Comparison of ENCODE assay signal across 8 cellular contexts in the genomic region with DNA sequence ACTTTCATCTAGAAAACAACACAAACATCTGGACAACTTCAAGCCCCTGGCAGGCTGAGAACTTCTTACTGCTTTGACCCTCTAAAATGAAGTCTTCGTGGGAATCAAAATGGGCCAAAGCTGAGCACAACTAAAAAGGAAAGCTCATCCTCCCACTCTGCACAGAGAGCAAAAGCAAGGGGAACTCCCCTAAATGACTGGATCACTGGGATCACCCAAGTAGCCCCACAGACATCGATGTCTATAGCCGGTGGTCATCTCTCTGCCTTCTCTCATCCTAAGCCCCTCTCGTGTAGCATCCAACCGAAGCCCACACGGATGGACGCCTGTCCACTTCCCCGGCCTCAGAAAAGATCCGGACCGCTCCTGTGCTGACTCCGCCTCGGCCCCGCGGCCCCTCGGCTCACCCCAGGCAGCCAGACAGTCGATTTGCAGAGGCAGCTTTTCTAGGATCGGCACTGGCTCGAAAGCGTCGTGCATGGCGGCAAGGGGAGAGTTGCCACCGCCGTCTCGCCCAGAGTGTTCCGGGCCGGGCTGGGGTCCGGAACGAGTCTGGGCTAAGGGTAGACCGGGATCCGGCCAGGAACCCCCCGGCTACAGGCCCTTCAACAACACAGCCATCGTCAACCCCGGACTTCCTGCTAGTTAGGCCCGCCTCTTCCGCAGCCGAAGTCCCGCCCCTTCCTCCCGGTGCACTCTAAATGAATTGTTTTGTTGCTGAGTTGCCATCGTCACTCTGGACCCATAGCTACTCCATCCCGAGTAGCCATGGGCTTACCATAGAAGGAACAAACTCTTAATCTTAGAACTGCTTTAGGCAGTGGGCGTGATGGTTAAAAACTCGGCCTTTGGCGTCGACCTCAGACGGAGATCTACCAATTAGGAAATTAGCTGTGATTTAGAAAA. TPM values are rescaled to one million over a fixed set of nuclear protein-coding genes. Genes with fewer than 3 reads are reported as not detected.
A peak's percentile ranks its signal among the peaks of the same experiment; 100 is the strongest.
DNase-seq lines count a peak whose midpoint lies in the region; ATAC-seq and TF ChIP-seq lines count a peak whose summit lies in the region.

A gene with protein sequence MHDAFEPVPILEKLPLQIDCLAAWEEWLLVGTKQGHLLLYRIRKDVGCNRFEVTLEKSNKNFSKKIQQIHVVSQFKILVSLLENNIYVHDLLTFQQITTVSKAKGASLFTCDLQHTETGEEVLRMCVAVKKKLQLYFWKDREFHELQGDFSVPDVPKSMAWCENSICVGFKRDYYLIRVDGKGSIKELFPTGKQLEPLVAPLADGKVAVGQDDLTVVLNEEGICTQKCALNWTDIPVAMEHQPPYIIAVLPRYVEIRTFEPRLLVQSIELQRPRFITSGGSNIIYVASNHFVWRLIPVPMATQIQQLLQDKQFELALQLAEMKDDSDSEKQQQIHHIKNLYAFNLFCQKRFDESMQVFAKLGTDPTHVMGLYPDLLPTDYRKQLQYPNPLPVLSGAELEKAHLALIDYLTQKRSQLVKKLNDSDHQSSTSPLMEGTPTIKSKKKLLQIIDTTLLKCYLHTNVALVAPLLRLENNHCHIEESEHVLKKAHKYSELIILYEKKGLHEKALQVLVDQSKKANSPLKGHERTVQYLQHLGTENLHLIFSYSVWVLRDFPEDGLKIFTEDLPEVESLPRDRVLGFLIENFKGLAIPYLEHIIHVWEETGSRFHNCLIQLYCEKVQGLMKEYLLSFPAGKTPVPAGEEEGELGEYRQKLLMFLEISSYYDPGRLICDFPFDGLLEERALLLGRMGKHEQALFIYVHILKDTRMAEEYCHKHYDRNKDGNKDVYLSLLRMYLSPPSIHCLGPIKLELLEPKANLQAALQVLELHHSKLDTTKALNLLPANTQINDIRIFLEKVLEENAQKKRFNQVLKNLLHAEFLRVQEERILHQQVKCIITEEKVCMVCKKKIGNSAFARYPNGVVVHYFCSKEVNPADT (minus strand): TSS at position 631 of the 906 bp plus-strand sequence. CDS start 151 bp downstream, at position 480.

- peak within 1 kb of the TSS; percentile 78 to 98 (median 92) for H3K4me3 ChIP-seq in BLaER1 treated with 17β-estradiol and CSF1 and Interleukin-3, amounts not matched to agents 10 nM and 100 nM
- H3K4me3 ChIP-seq in left lung, result peak within 1 kb of the TSS; percentile 80 to 89

- no peaks in the 10 kb centered on the region for H3K27me3 ChIP-seq in BLaER1 treated with 17β-estradiol and CSF1 and Interleukin-3, amounts not matched to agents 10 nM and 100 nM
- H3K27me3 ChIP-seq in left lung, result no peaks in the 10 kb centered on the region

- H3K36me3 ChIP-seq in BLaER1 treated with 17β-estradiol and CSF1 and Interleukin-3, amounts not matched to agents 10 nM and 100 nM, result peaks cover 35 to 67% (median 49%) of the 10 kb centered on the region in 11 experiments
- peaks cover 0 to 31% of the 10 kb centered on the region in 2 donors for H3K36me3 ChIP-seq in left lung

- peak within 1 kb of the TSS; percentile 75 to 99 (median 90) for H3K4me2 ChIP-seq in BLaER1 treated with 17β-estradiol and CSF1 and Interleukin-3, amounts not matched to agents 10 nM and 100 nM

- TF ChIP-seq CTCF in left lung (IDR thresholded peaks at IDR 0.05), result no peak

- H3K27ac ChIP-seq in BLaER1 treated with 17β-estradiol and CSF1 and Interleukin-3, amounts not matched to agents 10 nM and 100 nM, result peak within 1 kb of the TSS; percentile 82 to 99 (median 91)
- H3K27ac ChIP-seq in left lung, result peak within 1 kb of the TSS; percentile 65 to 85

- ATAC-seq in GM19328 (IDR thresholded peaks at IDR 0.05; ENCODE audit: unreplicated experiment) (peak; percentile 81), HG03520 (IDR thresholded peaks at IDR 0.05; ENCODE audit: unreplicated experiment) (peak; percentile 78), left lung (peak; percentile 95)

- peaks cover 13 to 26% (median 19%) of the 10 kb centered on the region in 10 experiments for H3K4me1 ChIP-seq in BLaER1 treated with 17β-estradiol and CSF1 and Interleukin-3, amounts not matched to agents 10 nM and 100 nM
- H3K4me1 ChIP-seq in left lung, result peaks cover 4 to 48% of the 10 kb centered on the region in 2 donors

- intact Hi-C loops in left lung (cut with DNase I), result no loop called here

- H3K9ac ChIP-seq in BLaER1 treated with 17β-estradiol and CSF1 and Interleukin-3, amounts not matched to agents 10 nM and 100 nM, result peak within 1 kb of the TSS; percentile 85 to 98 (median 94)

- H3K9me3 ChIP-seq in BLaER1 treated with 17β-estradiol and CSF1 and Interleukin-3, amounts not matched to agents 10 nM and 100 nM (replicated peaks in 1 of 11), result no peaks in the 10 kb centered on the region
- no peaks in the 10 kb centered on the region for H3K9me3 ChIP-seq in left lung

- DNase-seq in NCI-H748 (lab: John Stamatoyannopoulos, UW; ENCODE audit: unreplicated experiment), result peak; percentile 83
- peak; percentile 74 to 75 for DNase-seq in activated CD4-positive, alpha-beta T cell treated with anti-CD3 and anti-CD28 coated beads, Interleukin-2, amount 50 U/mL, for 4 hours
- peak; percentile 86 to 93 for DNase-seq in dermis microvascular lymphatic vessel endothelial cell (ENCODE audit: low read depth in 2 of 2)
- peak; percentile 87 to 94 for DNase-seq in left lung
- DNase-seq in stimulated activated CD4-positive, alpha-beta T cell treated with anti-CD3 and anti-CD28 coated beads, Interleukin-2, amount 100 ng/mL, for 4 hours (ENCODE audit: low read depth), result peak; percentile 70

- peaks cover 0 to 27% (median 9%) of the 10 kb centered on the region in 11 experiments; a peak in 11 of 22 replicates for H4K20me1 ChIP-seq in BLaER1 treated with 17β-estradiol and CSF1 and Interleukin-3, amounts not matched to agents 10 nM and 100 nM

RNA-seq across cellular contexts. Expression of the gene that starts here (rescaled TPM):
- total RNA-seq in dermis microvascular lymphatic vessel endothelial cell (25.0 and 37.2 TPM in 2 replicates), left lung (10 to 100 TPM; 57.8 to 65.6 TPM)

Comparison
In these comparisons a context has a peak if more than half of its experiments do, and no peak if none do; other contexts are left out.
1. Peak in every context shown above with its lines: DNase-seq, ATAC-seq, H3K4me3 ChIP-seq and H3K27ac ChIP-seq.